In the genomic region with DNA sequence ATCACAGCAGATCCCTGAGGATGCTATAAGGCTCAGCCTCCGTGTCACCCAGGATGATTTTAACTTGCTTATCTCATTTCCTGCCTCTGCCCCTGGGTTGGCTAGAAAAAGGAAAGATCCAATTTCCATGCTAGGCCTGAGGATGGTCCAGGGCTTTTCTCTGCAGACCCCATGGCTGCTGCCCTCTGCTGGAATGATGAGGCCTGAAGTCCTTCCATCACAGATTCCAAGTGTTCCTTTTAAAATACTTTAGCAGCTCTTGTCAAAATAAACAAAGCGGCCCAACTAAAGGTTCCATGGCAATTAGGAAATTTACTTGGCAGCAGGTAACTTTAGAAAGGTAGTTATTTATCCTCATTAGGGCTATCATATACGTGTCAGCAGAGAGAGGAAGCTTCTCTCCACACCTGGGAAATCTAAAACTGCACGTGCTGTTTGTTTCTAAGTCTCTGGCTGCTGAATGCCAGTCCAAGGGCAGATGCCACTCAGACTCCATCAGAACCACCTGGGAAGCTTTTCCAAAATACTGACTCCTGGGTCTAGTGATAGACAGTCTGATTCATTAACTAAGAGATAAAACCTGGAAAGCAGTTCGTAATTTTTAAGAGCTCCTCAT, we compare ENCODE assay signal across 1 cellular context.
TF ChIP-seq lines count a peak whose summit lies in the region.

No MANE protein-coding gene starts in this region.

TF ChIP-seq in GM12878, 131 proteins besides CTCF, POLR2A, EP300 and RAD21 (continued from another document):
- TF ChIP-seq, protein P1, sequence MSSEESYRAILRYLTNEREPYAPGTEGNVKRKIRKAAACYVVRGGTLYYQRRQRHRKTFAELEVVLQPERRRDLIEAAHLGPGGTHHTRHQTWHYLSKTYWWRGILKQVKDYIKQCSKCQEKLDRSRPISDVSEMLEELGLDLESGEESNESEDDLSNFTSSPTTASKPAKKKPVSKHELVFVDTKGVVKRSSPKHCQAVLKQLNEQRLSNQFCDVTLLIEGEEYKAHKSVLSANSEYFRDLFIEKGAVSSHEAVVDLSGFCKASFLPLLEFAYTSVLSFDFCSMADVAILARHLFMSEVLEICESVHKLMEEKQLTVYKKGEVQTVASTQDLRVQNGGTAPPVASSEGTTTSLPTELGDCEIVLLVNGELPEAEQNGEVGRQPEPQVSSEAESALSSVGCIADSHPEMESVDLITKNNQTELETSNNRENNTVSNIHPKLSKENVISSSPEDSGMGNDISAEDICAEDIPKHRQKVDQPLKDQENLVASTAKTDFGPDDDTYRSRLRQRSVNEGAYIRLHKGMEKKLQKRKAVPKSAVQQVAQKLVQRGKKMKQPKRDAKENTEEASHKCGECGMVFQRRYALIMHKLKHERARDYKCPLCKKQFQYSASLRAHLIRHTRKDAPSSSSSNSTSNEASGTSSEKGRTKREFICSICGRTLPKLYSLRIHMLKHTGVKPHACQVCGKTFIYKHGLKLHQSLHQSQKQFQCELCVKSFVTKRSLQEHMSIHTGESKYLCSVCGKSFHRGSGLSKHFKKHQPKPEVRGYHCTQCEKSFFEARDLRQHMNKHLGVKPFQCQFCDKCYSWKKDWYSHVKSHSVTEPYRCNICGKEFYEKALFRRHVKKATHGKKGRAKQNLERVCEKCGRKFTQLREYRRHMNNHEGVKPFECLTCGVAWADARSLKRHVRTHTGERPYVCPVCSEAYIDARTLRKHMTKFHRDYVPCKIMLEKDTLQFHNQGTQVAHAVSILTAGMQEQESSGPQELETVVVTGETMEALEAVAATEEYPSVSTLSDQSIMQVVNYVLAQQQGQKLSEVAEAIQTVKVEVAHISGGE (CRISPR knock-in tag; IDR thresholded peaks at IDR 0.05): no peak
- no peak for TF ChIP-seq KLF5 (IDR thresholded peaks at IDR 0.05; ENCODE audit: partially characterized antibody)
- TF ChIP-seq PAX5 (IDR thresholded peaks at IDR 0.05; ENCODE audit: borderline replicate concordance, low read depth, low read length): no peak
- TF ChIP-seq WRNIP1 (IDR thresholded peaks at IDR 0.05; ENCODE audit: borderline replicate concordance, low read depth, low read length): no peak
- no peak for TF ChIP-seq NR2F1 (conservative IDR thresholded peaks at IDR 0.05)
- no peak for TF ChIP-seq ZNF384 (IDR thresholded peaks at IDR 0.05; ENCODE audit: borderline replicate concordance, low read depth, low read length)
- no peak for TF ChIP-seq PRDM15 (CRISPR knock-in tag; IDR thresholded peaks at IDR 0.05)
- TF ChIP-seq ATF2 (IDR thresholded peaks at IDR 0.05; ENCODE audit: low read length): no peak
- TF ChIP-seq RAD51 (IDR thresholded peaks at IDR 0.05): no peak
- TF ChIP-seq TBL1XR1 (IDR thresholded peaks at IDR 0.05; ENCODE audit: low read depth, low read length): no peak
- no peak for TF ChIP-seq NR2C1 (IDR thresholded peaks at IDR 0.05)
TF ChIP-seq in GM12878: peak in this region for 0.
